In genomic region chr5:79109527-79110492, GRCh38 we compare ENCODE assay signal across 9 cellular contexts. TPM values are rescaled to one million over a fixed set of nuclear protein-coding genes. Genes with fewer than 3 reads are reported as not detected.
DNase-seq lines count a peak whose midpoint lies in the region; ATAC-seq and TF ChIP-seq lines count a peak whose summit lies in the region.
"Had no signal": no experiment of that assay in that cellular context is flagged by ENCODE, and none has a peak within 500 bp of the region (broad histone marks: within the 10 kb centered on the region; RNA-seq: fewer than 3 reads in every experiment).

No MANE protein-coding gene starts in this region.

- no peaks in the 10 kb centered on the region for H3K4me1 ChIP-seq in mesendoderm (ENCODE audit: control insufficient read depth, low read depth, low read length)

- H3K4me3 Mint-ChIP-seq in CD4-positive, alpha-beta T cell: no peak overlapping the region
- no peak overlapping the region for H3K4me3 Mint-ChIP-seq in activated T-helper 17 cell treated with anti-CD3 and anti-CD28 coated beads, Interleukin-2, amount 50 U/mL, for 72 hours
- H3K4me3 Mint-ChIP-seq: brain had no signal

- H3K4me1 Mint-ChIP-seq in CD4-positive, alpha-beta T cell (ENCODE audit: low read depth): no peaks in the 10 kb centered on the region
- no peaks in the 10 kb centered on the region for H3K4me1 Mint-ChIP-seq in activated T-helper 17 cell treated with anti-CD3 and anti-CD28 coated beads, Interleukin-2, amount 50 U/mL, for 72 hours
- H3K4me1 Mint-ChIP-seq: brain had no signal

- no peaks in the 10 kb centered on the region for H3K36me3 Mint-ChIP-seq in CD4-positive, alpha-beta T cell (ENCODE audit: low read depth)
- no peaks in the 10 kb centered on the region for H3K36me3 Mint-ChIP-seq in activated T-helper 17 cell treated with anti-CD3 and anti-CD28 coated beads, Interleukin-2, amount 50 U/mL, for 72 hours (ENCODE audit: low read depth)
- H3K36me3 Mint-ChIP-seq: brain had no signal

- WGBS in mesendoderm (ENCODE audit: extremely low coverage, insufficient coverage, low lambda C conversion rate): no CpG with 5 or more reads among the region's 15 CpGs

- H3K23ac ChIP-seq in mesendoderm (ENCODE audit: low read length): no peak overlapping the region

- no peak overlapping the region for H3K18ac ChIP-seq in mesendoderm (ENCODE audit: low read length)

- no peak overlapping the region for H2BK15ac ChIP-seq in mesendoderm (replicated peaks; ENCODE audit: low read depth)

- H3K9me3 ChIP-seq in CD4-positive, alpha-beta T cell (ENCODE audit: control insufficient read depth, low read length): no peaks in the 10 kb centered on the region

- peak in 7 of 10 experiments; percentile 7 to 22 (median 15) for DNase-seq in CD4-positive, alpha-beta T cell
- DNase-seq in KBM-7 (peak; percentile 61), mesendoderm (peak; percentile 59), epidermal melanocyte (ENCODE audit: insufficient read length, low spot score) (no peak), NCI-H748 treated with DMSO at 0.1 percent for 48 hours (lab: John Stamatoyannopoulos, UW) (no peak)

- H3K9ac ChIP-seq in mesendoderm (ENCODE audit: low read length): no peak overlapping the region

- H3K79me1 ChIP-seq in mesendoderm (ENCODE audit: low read length): no peaks in the 10 kb centered on the region

- H4K8ac ChIP-seq in mesendoderm (ENCODE audit: low read depth, low read length): no peak overlapping the region

- no peak overlapping the region for H2AK5ac ChIP-seq in mesendoderm (ENCODE audit: low read length)

- POLR2A ChIA-PET in CD4-positive, alpha-beta T cell (lab: Charles Lee): no interaction called here

- H3K36me3 ChIP-seq in mesendoderm (ENCODE audit: control insufficient read depth, insufficient read depth, low read length): no peaks in the 10 kb centered on the region

- TF ChIP-seq CTCF in CD4-positive, alpha-beta T cell (IDR thresholded peaks at IDR 0.05): peak; percentile 72

- H3K27me3 ChIP-seq in CD4-positive, alpha-beta T cell (ENCODE audit: control insufficient read depth, insufficient read depth, low read length): peaks cover 64% of the 10 kb centered on the region
- H3K27me3 ChIP-seq in mesendoderm (ENCODE audit: insufficient read depth, low read length, poor library complexity): peaks cover 22% of the 10 kb centered on the region

- in situ Hi-C loops in KBM-7 (cut with MboI; ENCODE audit: low pct_unique_long_range_greater_than_20kb, low sequenced_read_pairs): loop anchor here (25.0 kb wide), 1 partner anchor 98 kb away; no protein-coding TSS in a partner anchor

- intact Hi-C loops in CD4-positive, alpha-beta T cell (cut with DNase I, micrococcal nuclease): loop anchor here in 1 of 2 experiments (5.0 kb wide), 1 partner anchor 133 kb away; no protein-coding TSS in a partner anchor

- H3K4me3 ChIP-seq in mesendoderm (ENCODE audit: low read length): no peak overlapping the region

- H2BK5ac ChIP-seq in mesendoderm (ENCODE audit: low read length): no peak overlapping the region

- H3K27ac Mint-ChIP-seq in CD4-positive, alpha-beta T cell: no peak overlapping the region
- no peak overlapping the region for H3K27ac Mint-ChIP-seq in activated T-helper 17 cell treated with anti-CD3 and anti-CD28 coated beads, Interleukin-2, amount 50 U/mL, for 72 hours
- H3K27ac Mint-ChIP-seq: brain had no signal

- H3K4me2 ChIP-seq in mesendoderm (ENCODE audit: low read length): no peak overlapping the region

- H3K4ac ChIP-seq in mesendoderm (ENCODE audit: low read depth, low read length): no peak overlapping the region

- H2BK120ac ChIP-seq in mesendoderm (ENCODE audit: low read depth, low read length): no peak overlapping the region

- ATAC-seq in CD4-positive, alpha-beta T cell (ENCODE audit: poor library complexity): no peak
- peak; percentile 60 for ATAC-seq in activated T-helper 17 cell treated with anti-CD3 and anti-CD28 coated beads, Interleukin-2, amount 50 U/mL, for 72 hours (replicated peaks)
- ATAC-seq in GM21360 (IDR thresholded peaks at IDR 0.05; ENCODE audit: unreplicated experiment) (no peak), GM18502 (IDR thresholded peaks at IDR 0.05; ENCODE audit: poor library complexity, unreplicated experiment) (no peak)

- H3K9me3 Mint-ChIP-seq in CD4-positive, alpha-beta T cell: no peaks in the 10 kb centered on the region
- H3K9me3 Mint-ChIP-seq in activated T-helper 17 cell treated with anti-CD3 and anti-CD28 coated beads, Interleukin-2, amount 50 U/mL, for 72 hours: no peaks in the 10 kb centered on the region

- H4K5ac ChIP-seq in mesendoderm (ENCODE audit: low read length): no peak overlapping the region

- H3K27ac ChIP-seq in CD4-positive, alpha-beta T cell (ENCODE audit: low read depth, low read length): no peak overlapping the region
- H3K27ac ChIP-seq in mesendoderm (ENCODE audit: low read depth, low read length): no peak overlapping the region

- H3K27me3 Mint-ChIP-seq in CD4-positive, alpha-beta T cell: peaks cover 83% of the 10 kb centered on the region
- H3K27me3 Mint-ChIP-seq in activated T-helper 17 cell treated with anti-CD3 and anti-CD28 coated beads, Interleukin-2, amount 50 U/mL, for 72 hours: peaks cover 51% of the 10 kb centered on the region

- no peaks in the 10 kb centered on the region for H3K79me2 ChIP-seq in mesendoderm (ENCODE audit: control insufficient read depth, insufficient read depth, low read length)

- CTCF ChIA-PET in CD4-positive, alpha-beta T cell (lab: Charles Lee): no interaction called here

- no peak overlapping the region for H3K56ac ChIP-seq in mesendoderm (ENCODE audit: low read length)

RNA-seq across cellular contexts. Expression of gene BHMT, which starts 1.8 kb away (rescaled TPM):
- not detected for total RNA-seq in CD4-positive, alpha-beta T cell
- total RNA-seq in activated T-helper 17 cell treated with anti-CD3 and anti-CD28 coated beads, Interleukin-2, amount 50 U/mL, for 72 hours: not detected
- polyA plus RNA-seq in mesendoderm (2013, experiment 1 of 2): 0.14 TPM
- 0.11 TPM for polyA plus RNA-seq in mesendoderm (2013, experiment 2 of 2)

RNA-seq across cellular contexts. Expression of gene BHMT2, which starts 40.2 kb away (rescaled TPM):
- not detected for total RNA-seq in CD4-positive, alpha-beta T cell
- not detected for total RNA-seq in activated T-helper 17 cell treated with anti-CD3 and anti-CD28 coated beads, Interleukin-2, amount 50 U/mL, for 72 hours
- polyA plus RNA-seq in mesendoderm (2013, experiment 1 of 2): not detected
- not detected for polyA plus RNA-seq in mesendoderm (2013, experiment 2 of 2)

RNA-seq across cellular contexts. Expression of gene DMGDH, which starts 40.3 kb away (rescaled TPM):
- under 1 TPM in 1 of 2 experiments, not detected in 1; 0.50 TPM for total RNA-seq in CD4-positive, alpha-beta T cell
- 1 to 10 TPM in 1 of 2 donors, under 1 TPM in 1; 0.42 to 1.9 TPM for total RNA-seq in activated T-helper 17 cell treated with anti-CD3 and anti-CD28 coated beads, Interleukin-2, amount 50 U/mL, for 72 hours
- polyA plus RNA-seq in mesendoderm (2013, experiment 1 of 2): 0.10 TPM
- polyA plus RNA-seq in mesendoderm (2013, experiment 2 of 2): 0.10 TPM

Comparison
In these comparisons a context has a peak if more than half of its experiments do, and no peak if none do; other contexts are left out.
1. DNase-seq: peak in CD4-positive, alpha-beta T cell (7 of 10), KBM-7 (single experiment) and mesendoderm (single experiment); none in epidermal melanocyte (single experiment) and NCI-H748 treated with DMSO at 0.1 percent for 48 hours (single experiment).